19 cellular contexts compared by ENCODE assay signal in the genomic region with DNA sequence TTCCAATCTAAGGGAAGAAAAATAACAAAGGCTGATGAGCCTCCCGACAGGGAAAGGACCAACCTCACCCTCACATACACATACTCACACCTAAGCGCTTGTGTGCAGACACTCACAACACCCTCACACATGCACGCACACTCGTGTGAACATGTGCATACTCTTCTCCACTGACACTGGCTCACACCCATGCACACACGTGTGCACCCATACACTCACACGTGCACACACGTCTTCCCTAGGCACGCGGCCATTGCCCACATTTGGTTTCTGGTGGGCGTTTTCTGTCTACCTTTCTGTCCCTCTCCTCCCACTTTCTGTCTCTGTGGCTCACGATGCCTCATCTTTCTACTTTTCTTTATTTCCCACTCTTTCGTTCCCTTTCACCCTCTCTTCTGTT.
DNase-seq lines count a peak whose midpoint lies in the region; ATAC-seq and TF ChIP-seq lines count a peak whose summit lies in the region.
"Had no signal": no experiment of that assay in that cellular context is flagged by ENCODE, and none has a peak within 500 bp of the region (broad histone marks: within the 10 kb centered on the region; RNA-seq: fewer than 3 reads in every experiment).

No MANE protein-coding gene starts in this region.

- peak overlapping the region; percentile 70 for H3K9ac ChIP-seq in neural cell (ENCODE audit: low read length)

- no peaks in the 10 kb centered on the region for H3K9me3 ChIP-seq in neural cell (ENCODE audit: low read length)
- H3K9me3 ChIP-seq: HAP-1, MG63 had no signal

- H3K4me3 Mint-ChIP-seq in type B pancreatic cell = peak overlapping the region; percentile 7
- H3K4me3 Mint-ChIP-seq: CD4-positive, alpha-beta T cell; HFFc6 had no signal

- no peak for ATAC-seq in Right ventricle myocardium superior (ENCODE audit: poor library complexity)

- H3K9me3 Mint-ChIP-seq in type B pancreatic cell = no peaks in the 10 kb centered on the region
- H3K9me3 Mint-ChIP-seq: CD4-positive, alpha-beta T cell; HFFc6 had no signal

- no peak for TF ChIP-seq CTCF in neural cell (IDR thresholded peaks at IDR 0.05; ENCODE audit: poor library complexity, severe bottlenecking)
- TF ChIP-seq CTCF in type B pancreatic cell (conservative IDR thresholded peaks at IDR 0.05) = no peak

- no peak for TF ChIP-seq RAD21 in neural cell (conservative IDR thresholded peaks at IDR 0.05)

- intact Hi-C loops in cardiac septum (cut with DNase I) (no loop called here), Right ventricle myocardium superior (cut with DNase I) (no loop called here)

- H3K36me3 ChIP-seq in neural cell (ENCODE audit: insufficient read depth, low read length) = no peaks in the 10 kb centered on the region
- H3K36me3 ChIP-seq: HAP-1, MG63 had no signal

- no peaks in the 10 kb centered on the region for H3K9me2 ChIP-seq in neural cell (ENCODE audit: insufficient read depth, low read length)

- DNase-seq in cardiac septum (ENCODE audit: low spot score) (peak; percentile 57), Right ventricle myocardium superior (no peak), caudate nucleus (lab: John Stamatoyannopoulos, UW) (no peak), type B pancreatic cell (ENCODE audit: extremely low spot score, unreplicated experiment) (no peak), NCI-H1694 (lab: John Stamatoyannopoulos, UW) (no peak), NCI-H526 (lab: John Stamatoyannopoulos, UW) (no peak), ecto neural progenitor cell (ENCODE audit: low spot score) (no peak)
- DNase-seq: ACHN; CD4-positive, alpha-beta T cell; HFFc6; KG1; MG63; NCI-H1105 treated with DMSO at 0.1 percent for 48 hours; NCI-H2029 treated with DMSO at 0.1 percent for 48 hours; RPMI8226; SHP77 had no signal

- H3F3A ChIP-seq in neural cell (ENCODE audit: insufficient read depth, low read length, poor library complexity, severe bottlenecking) = peaks cover 15% of the 10 kb centered on the region

- peaks cover 19% of the 10 kb centered on the region for H3K27me3 Mint-ChIP-seq in type B pancreatic cell

- no peaks in the 10 kb centered on the region for H3K36me3 Mint-ChIP-seq in type B pancreatic cell

- H3K27ac ChIP-seq in caudate nucleus (ENCODE audit: low read depth, low read length) (peak overlapping the region; percentile 66), neural cell (ENCODE audit: low read length) (peak overlapping the region; percentile 97)
- H3K27ac ChIP-seq: 22Rv1 had no signal

- H2AFZ ChIP-seq in neural cell (ENCODE audit: low read depth, low read length) = no peak overlapping the region

- H3K4me3 ChIP-seq in neural cell (ENCODE audit: low read length) = peak overlapping the region; percentile 44
- H3K4me3 ChIP-seq: HAP-1, MG63 had no signal

- H3K27ac Mint-ChIP-seq in type B pancreatic cell = no peak overlapping the region
- H3K27ac Mint-ChIP-seq: CD4-positive, alpha-beta T cell; HFFc6 had no signal

- no peaks in the 10 kb centered on the region for H3K27me3 ChIP-seq in neural cell (ENCODE audit: insufficient read depth, low read depth, low read length)
- H3K27me3 ChIP-seq: MG63 had no signal

- no peaks in the 10 kb centered on the region for H4K20me1 ChIP-seq in neural cell (ENCODE audit: insufficient read depth)

- TF ChIP-seq EP300 in neural cell (conservative IDR thresholded peaks at IDR 0.05; ENCODE audit: poor library complexity, severe bottlenecking) = no peak

- H3K79me2 ChIP-seq in neural cell (replicated peaks; ENCODE audit: insufficient read depth, low read length) = no peaks in the 10 kb centered on the region

- H3K4me2 ChIP-seq in neural cell (ENCODE audit: low read length) = peak overlapping the region; percentile 48

- H3K4me1 Mint-ChIP-seq in type B pancreatic cell (ENCODE audit: unreplicated experiment) = peaks cover 37% of the 10 kb centered on the region

TF ChIP-seq in neural cell, 6 proteins besides CTCF, POLR2A, EP300 and RAD21:
- no peak for TF ChIP-seq TAF1 (IDR thresholded peaks at IDR 0.05; ENCODE audit: low read depth)
- no peak for TF ChIP-seq EZH2 (IDR thresholded peaks at IDR 0.05; ENCODE audit: borderline replicate concordance, insufficient read depth, low read length, poor library complexity, severe bottlenecking)
- no peak for TF ChIP-seq MXI1 (conservative IDR thresholded peaks at IDR 0.05; ENCODE audit: poor library complexity, severe bottlenecking)
- TF ChIP-seq, protein P1, sequence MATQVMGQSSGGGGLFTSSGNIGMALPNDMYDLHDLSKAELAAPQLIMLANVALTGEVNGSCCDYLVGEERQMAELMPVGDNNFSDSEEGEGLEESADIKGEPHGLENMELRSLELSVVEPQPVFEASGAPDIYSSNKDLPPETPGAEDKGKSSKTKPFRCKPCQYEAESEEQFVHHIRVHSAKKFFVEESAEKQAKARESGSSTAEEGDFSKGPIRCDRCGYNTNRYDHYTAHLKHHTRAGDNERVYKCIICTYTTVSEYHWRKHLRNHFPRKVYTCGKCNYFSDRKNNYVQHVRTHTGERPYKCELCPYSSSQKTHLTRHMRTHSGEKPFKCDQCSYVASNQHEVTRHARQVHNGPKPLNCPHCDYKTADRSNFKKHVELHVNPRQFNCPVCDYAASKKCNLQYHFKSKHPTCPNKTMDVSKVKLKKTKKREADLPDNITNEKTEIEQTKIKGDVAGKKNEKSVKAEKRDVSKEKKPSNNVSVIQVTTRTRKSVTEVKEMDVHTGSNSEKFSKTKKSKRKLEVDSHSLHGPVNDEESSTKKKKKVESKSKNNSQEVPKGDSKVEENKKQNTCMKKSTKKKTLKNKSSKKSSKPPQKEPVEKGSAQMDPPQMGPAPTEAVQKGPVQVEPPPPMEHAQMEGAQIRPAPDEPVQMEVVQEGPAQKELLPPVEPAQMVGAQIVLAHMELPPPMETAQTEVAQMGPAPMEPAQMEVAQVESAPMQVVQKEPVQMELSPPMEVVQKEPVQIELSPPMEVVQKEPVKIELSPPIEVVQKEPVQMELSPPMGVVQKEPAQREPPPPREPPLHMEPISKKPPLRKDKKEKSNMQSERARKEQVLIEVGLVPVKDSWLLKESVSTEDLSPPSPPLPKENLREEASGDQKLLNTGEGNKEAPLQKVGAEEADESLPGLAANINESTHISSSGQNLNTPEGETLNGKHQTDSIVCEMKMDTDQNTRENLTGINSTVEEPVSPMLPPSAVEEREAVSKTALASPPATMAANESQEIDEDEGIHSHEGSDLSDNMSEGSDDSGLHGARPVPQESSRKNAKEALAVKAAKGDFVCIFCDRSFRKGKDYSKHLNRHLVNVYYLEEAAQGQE (IDR thresholded peaks at IDR 0.05; ENCODE audit: borderline replicate concordance) = no peak
- TF ChIP-seq SMC3 (conservative IDR thresholded peaks at IDR 0.05; ENCODE audit: poor library complexity) = no peak
- TF ChIP-seq POLR2AphosphoS5 (IDR thresholded peaks at IDR 0.05) = peak; percentile 6
